In the genomic region with DNA sequence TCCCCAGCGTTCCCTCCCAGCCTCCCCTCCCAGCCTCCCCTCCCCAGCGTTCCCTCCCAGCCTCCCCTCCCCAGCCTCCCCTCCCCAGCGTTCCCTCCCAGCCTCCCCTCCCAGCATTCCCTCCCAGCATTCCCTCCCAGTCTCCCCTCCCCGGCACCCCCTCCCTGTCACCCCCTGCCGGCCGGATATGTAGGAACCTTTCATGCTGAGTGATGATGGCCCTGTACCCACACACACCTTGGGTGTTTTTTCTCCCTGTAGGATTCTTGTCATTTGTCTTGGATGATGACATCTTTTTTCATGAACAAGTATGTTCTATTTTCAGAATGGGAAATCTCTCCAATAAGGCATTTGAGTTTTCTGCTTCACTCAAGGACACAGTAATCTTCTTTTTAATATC, we compare ENCODE assay signal across 34 cellular contexts. TPM values are rescaled to one million over a fixed set of nuclear protein-coding genes. Genes with fewer than 3 reads are reported as not detected.
"Had no signal": no experiment of that assay in that cellular context is flagged by ENCODE, and none has a peak within 500 bp of the region (broad histone marks: within the 10 kb centered on the region; RNA-seq: fewer than 3 reads in every experiment).

No MANE protein-coding gene starts in this region.

- H3K27me3 ChIP-seq: breast epithelium, dorsolateral prefrontal cortex, heart right ventricle, ovary, sigmoid colon, uterus had no signal

- H3K4me3 ChIP-seq: breast epithelium, coronary artery, dorsolateral prefrontal cortex, heart right ventricle, left lung, lower lobe of right lung, ovary, sigmoid colon, thoracic aorta, uterus had no signal

- FAIRE-seq: astrocyte, small intestine had no signal

- H3K9me3 ChIP-seq: breast epithelium, heart right ventricle, left lung, lower lobe of right lung, ovary, sigmoid colon, thoracic aorta, uterus had no signal

- H3K4me1 ChIP-seq: breast epithelium, foreskin keratinocyte, left lung, lower lobe of right lung, sigmoid colon, uterus had no signal

- H3K27ac ChIP-seq: breast epithelium, coronary artery, dorsolateral prefrontal cortex, foreskin keratinocyte, heart right ventricle, left lung, lower lobe of right lung, ovary, sigmoid colon, thoracic aorta, uterus, VCaP had no signal

- DNase-seq: activated CD4-positive, alpha-beta memory T cell treated with anti-CD3 and anti-CD28 coated beads for 36 hours; activated CD4-positive, alpha-beta T cell treated with anti-CD3 and anti-CD28 coated beads, Interleukin-2, amount 10 ng/mL, durations not matched to agents 24 days and 14 days; activated CD4-positive, CD25-positive, alpha-beta regulatory T cell treated with anti-CD3 and anti-CD28 coated beads, Interleukin-2, amount 50 U/mL, for 72 hours; activated CD8-positive, alpha-beta memory T cell treated with anti-CD3 and anti-CD28 coated beads, Interleukin-2, amount 50 U/mL, for 4 hours; activated effector memory CD4-positive, alpha-beta T cell treated with anti-CD3 and anti-CD28 coated beads, Interleukin-2, amount 50 U/mL, for 16 hours; activated naive CD4-positive, alpha-beta T cell treated with anti-CD3 and anti-CD28 coated beads for 36 hours; activated naive CD8-positive, alpha-beta T cell treated with anti-CD3 and anti-CD28 coated beads, Interleukin-2, amount 10 ng/mL, durations not matched to agents 7 days and 5 days; activated T-cell treated with anti-CD3 and anti-CD28 coated beads, Interleukin-2, amount 50 U/mL, for 1 hour; amniotic stem cell; dorsolateral prefrontal cortex; effector memory CD4-positive, alpha-beta T cell; erythroblast; foreskin keratinocyte; heart right ventricle; kidney glomerular epithelial cell; left lung; lower lobe of right lung; mesendoderm; natural killer cell; ovary; retina; sigmoid colon; small intestine; stimulated activated CD4-positive, alpha-beta T cell treated with anti-CD3 and anti-CD28 coated beads, Interleukin-4, amount 100 ng/mL, for 24 hours; T-helper 1 cell; trophoblast cell; uterus had no signal

- ATAC-seq: foreskin keratinocyte; heart right ventricle; left lung; lower lobe of right lung; natural killer cell; stimulated activated effector memory CD8-positive, alpha-beta T cell treated with anti-CD3 and anti-CD28 coated beads, Interleukin-12 subunit alpha, Interleukin-12 subunit beta, amount 100 ng/mL, for 72 hours had no signal

- H3K36me3 ChIP-seq: breast epithelium, left lung, lower lobe of right lung, ovary, thoracic aorta, uterus had no signal

RNA-seq across cellular contexts. Expression of gene FTCD, which starts 19.6 kb away (rescaled TPM):
- total RNA-seq: activated naive CD4-positive, alpha-beta T cell treated with anti-CD3 and anti-CD28 coated beads for 36 hours; foreskin keratinocyte; subcutaneous adipose tissue had no signal
- polyA plus RNA-seq: foreskin keratinocyte had no signal
